Comparison of ENCODE assay signal across 1 cellular context in genomic region chr2:43424262-43425207, GRCh38.
TF ChIP-seq lines count a peak whose summit lies in the region.

No MANE protein-coding gene starts in this region.

TF ChIP-seq in HepG2, 621 proteins besides CTCF, POLR2A, EP300 and RAD21 (continued from another document and continues in another):
- TF ChIP-seq, protein P1, sequence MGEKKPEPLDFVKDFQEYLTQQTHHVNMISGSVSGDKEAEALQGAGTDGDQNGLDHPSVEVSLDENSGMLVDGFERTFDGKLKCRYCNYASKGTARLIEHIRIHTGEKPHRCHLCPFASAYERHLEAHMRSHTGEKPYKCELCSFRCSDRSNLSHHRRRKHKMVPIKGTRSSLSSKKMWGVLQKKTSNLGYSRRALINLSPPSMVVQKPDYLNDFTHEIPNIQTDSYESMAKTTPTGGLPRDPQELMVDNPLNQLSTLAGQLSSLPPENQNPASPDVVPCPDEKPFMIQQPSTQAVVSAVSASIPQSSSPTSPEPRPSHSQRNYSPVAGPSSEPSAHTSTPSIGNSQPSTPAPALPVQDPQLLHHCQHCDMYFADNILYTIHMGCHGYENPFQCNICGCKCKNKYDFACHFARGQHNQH (CRISPR knock-in tag; IDR thresholded peaks at IDR 0.05) = no peak
- TF ChIP-seq, protein P2, sequence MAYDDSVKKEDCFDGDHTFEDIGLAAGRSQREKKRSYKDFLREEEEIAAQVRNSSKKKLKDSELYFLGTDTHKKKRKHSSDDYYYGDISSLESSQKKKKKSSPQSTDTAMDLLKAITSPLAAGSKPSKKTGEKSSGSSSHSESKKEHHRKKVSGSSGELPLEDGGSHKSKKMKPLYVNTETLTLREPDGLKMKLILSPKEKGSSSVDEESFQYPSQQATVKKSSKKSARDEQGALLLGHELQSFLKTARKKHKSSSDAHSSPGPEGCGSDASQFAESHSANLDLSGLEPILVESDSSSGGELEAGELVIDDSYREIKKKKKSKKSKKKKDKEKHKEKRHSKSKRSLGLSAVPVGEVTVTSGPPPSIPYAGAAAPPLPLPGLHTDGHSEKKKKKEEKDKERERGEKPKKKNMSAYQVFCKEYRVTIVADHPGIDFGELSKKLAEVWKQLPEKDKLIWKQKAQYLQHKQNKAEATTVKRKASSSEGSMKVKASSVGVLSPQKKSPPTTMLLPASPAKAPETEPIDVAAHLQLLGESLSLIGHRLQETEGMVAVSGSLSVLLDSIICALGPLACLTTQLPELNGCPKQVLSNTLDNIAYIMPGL (CRISPR knock-in tag; IDR thresholded peaks at IDR 0.05; ENCODE audit: borderline replicate concordance in 1 of 2, low read depth in 1 of 2) = no peak
- TF ChIP-seq RFX3 (CRISPR knock-in tag; IDR thresholded peaks at IDR 0.05) (no peak), HDAC6 (IDR thresholded peaks at IDR 0.05; ENCODE audit: low read depth, low read length) (no peak), KMT2A (CRISPR knock-in tag; IDR thresholded peaks at IDR 0.05) (no peak), AGO1 (IDR thresholded peaks at IDR 0.05; ENCODE audit: low read depth, low read length, poor library complexity, severe bottlenecking) (no peak), NFYB (CRISPR knock-in tag; IDR thresholded peaks at IDR 0.05) (no peak), RNF2 (conservative IDR thresholded peaks at IDR 0.05; ENCODE audit: low read depth) (no peak), FOXM1 (CRISPR knock-in tag; IDR thresholded peaks at IDR 0.05) (no peak), ZNF652 (CRISPR knock-in tag; IDR thresholded peaks at IDR 0.05; ENCODE audit: borderline replicate concordance, low read depth) (peak; percentile 45; the same call in 1 of the 2 replicates), SP1 (IDR thresholded peaks at IDR 0.05) (no peak), SP1 (CRISPR knock-in tag; IDR thresholded peaks at IDR 0.05) (no peak), GZF1 (CRISPR knock-in tag; IDR thresholded peaks at IDR 0.05) (0 out of 2 replicates have a peak, but pooled peaks have one; percentile 30), ZNF281 (CRISPR knock-in tag; IDR thresholded peaks at IDR 0.05; ENCODE audit: borderline replicate concordance) (no peak), ZNF552 (CRISPR knock-in tag; IDR thresholded peaks at IDR 0.05; ENCODE audit: borderline replicate concordance) (no peak), BORCS8-MEF2B (CRISPR knock-in tag; IDR thresholded peaks at IDR 0.05) (no peak), REST (IDR thresholded peaks at IDR 0.05; ENCODE audit: borderline replicate concordance in 1 of 2, low read depth in 1 of 2, low read length in 2 of 2) (no peak), ZNF83 (CRISPR knock-in tag; IDR thresholded peaks at IDR 0.05; ENCODE audit: borderline replicate concordance) (no peak), RORA (CRISPR knock-in tag; IDR thresholded peaks at IDR 0.05) (no peak), ZMYM3 (CRISPR knock-in tag; IDR thresholded peaks at IDR 0.05) (no peak; the same call in 1 of the 2 replicates), ADNP (CRISPR knock-in tag; IDR thresholded peaks at IDR 0.05) (no peak), CBX2 (IDR thresholded peaks at IDR 0.05; ENCODE audit: low read depth, low read length) (no peak), CBX2 (CRISPR knock-in tag; IDR thresholded peaks at IDR 0.05; ENCODE audit: low read depth) (no peak), NFE2 (CRISPR knock-in tag; IDR thresholded peaks at IDR 0.05) (no peak), KLF15 (CRISPR knock-in tag; IDR thresholded peaks at IDR 0.05; ENCODE audit: borderline replicate concordance) (no peak), ZHX1 (CRISPR knock-in tag; IDR thresholded peaks at IDR 0.05; ENCODE audit: low read depth) (no peak; the same call in 1 of the 2 replicates), TRAFD1 (CRISPR knock-in tag; IDR thresholded peaks at IDR 0.05; ENCODE audit: borderline replicate concordance) (no peak), ZNF407 (CRISPR knock-in tag; IDR thresholded peaks at IDR 0.05; ENCODE audit: not compliant biosample characterization) (no peak), RFX1 (IDR thresholded peaks at IDR 0.05) (no peak), U2AF2 (IDR thresholded peaks at IDR 0.05; ENCODE audit: low read depth, low read length) (no peak), ZNF333 (CRISPR knock-in tag; IDR thresholded peaks at IDR 0.05; ENCODE audit: borderline replicate concordance) (no peak)
- TF ChIP-seq, protein P3, sequence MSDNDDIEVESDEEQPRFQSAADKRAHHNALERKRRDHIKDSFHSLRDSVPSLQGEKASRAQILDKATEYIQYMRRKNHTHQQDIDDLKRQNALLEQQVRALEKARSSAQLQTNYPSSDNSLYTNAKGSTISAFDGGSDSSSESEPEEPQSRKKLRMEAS (IDR thresholded peaks at IDR 0.05) = no peak
- TF ChIP-seq, protein P4, sequence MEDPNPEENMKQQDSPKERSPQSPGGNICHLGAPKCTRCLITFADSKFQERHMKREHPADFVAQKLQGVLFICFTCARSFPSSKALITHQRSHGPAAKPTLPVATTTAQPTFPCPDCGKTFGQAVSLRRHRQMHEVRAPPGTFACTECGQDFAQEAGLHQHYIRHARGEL (CRISPR knock-in tag; IDR thresholded peaks at IDR 0.05) = no peak
